Comparison of ENCODE assay signal across 23 cellular contexts in the genomic region with DNA sequence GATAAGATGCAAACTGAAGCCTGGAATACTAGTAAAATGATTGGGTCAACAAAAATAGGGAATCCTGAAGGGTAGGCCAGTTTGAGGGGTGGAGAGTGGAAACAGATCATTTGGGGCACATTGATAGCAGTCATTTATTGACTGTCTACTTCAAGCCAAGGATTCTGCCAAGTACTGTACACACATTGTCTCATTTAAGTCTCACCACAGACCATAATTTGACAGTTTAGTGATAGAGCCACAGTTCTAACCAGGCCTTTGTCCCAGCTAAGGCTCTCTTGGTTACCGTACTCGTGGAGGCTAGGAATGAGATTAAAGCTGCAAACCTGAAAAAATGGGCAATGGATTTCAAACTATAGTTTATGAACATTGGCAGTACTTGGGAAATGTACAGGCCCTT. TPM values are rescaled to one million over a fixed set of nuclear protein-coding genes. Genes with fewer than 3 reads are reported as not detected.
A peak's percentile ranks its signal among the peaks of the same experiment; 100 is the strongest.
DNase-seq lines count a peak whose midpoint lies in the region; ATAC-seq, FAIRE-seq and TF ChIP-seq lines count a peak whose summit lies in the region.
"Had no signal": no experiment of that assay in that cellular context is flagged by ENCODE, and none has a peak within 500 bp of the region (broad histone marks: within the 10 kb centered on the region; RNA-seq: fewer than 3 reads in every experiment).

No MANE protein-coding gene starts in this region.

- H3K27me3 ChIP-seq in HepG2 (ENCODE audit: control insufficient read depth in 1 of 2, insufficient read depth in 2 of 2, low read length in 2 of 2) (no peaks in the 10 kb centered on the region), right lobe of liver (no peaks in the 10 kb centered on the region), PC-3 (ENCODE audit: low read length) (no peaks in the 10 kb centered on the region), iPS-20b (ENCODE audit: insufficient read depth, low read length) (no peaks in the 10 kb centered on the region), uterus (no peaks in the 10 kb centered on the region)

- H3K27ac ChIP-seq in HepG2 (ENCODE audit: extremely low read length, insufficient read depth, low read length) (no peak overlapping the region), right lobe of liver (no peak overlapping the region), PC-3 (ENCODE audit: low read length) (no peak overlapping the region), iPS-20b (ENCODE audit: low read length) (no peak overlapping the region), uterus (no peak overlapping the region)

- WGBS in HepG2 (ENCODE audit: low lambda C conversion rate), result 96% methylated on average over 2 of the region's 2 CpGs
- WGBS in right lobe of liver (ENCODE audit: insufficient coverage, low coverage, low lambda C conversion rate, missing lambda C conversion rate), result 89% methylated on average over 2 of the region's 2 CpGs

- peaks cover 59% of the 10 kb centered on the region for H3K4me1 ChIP-seq in HepG2 (ENCODE audit: insufficient read depth, low read length)
- H3K4me1 ChIP-seq in right lobe of liver, result peaks cover 0 to 25% (median 4%) of the 10 kb centered on the region in 4 donors
- H3K4me1 ChIP-seq in PC-3 (ENCODE audit: insufficient read depth, low read length), result peaks cover 39% of the 10 kb centered on the region
- H3K4me1 ChIP-seq in iPS-20b (ENCODE audit: insufficient read depth, low read length), result peaks cover 16% of the 10 kb centered on the region
- peaks cover 0 to 9% of the 10 kb centered on the region in 2 donors for H3K4me1 ChIP-seq in uterus

- CTCF ChIA-PET in HepG2 (lab: Yijun Ruan, JAX; ENCODE audit: low intra/inter-chr PET ratio, low total read pairs) (no interaction called here), PC-3 (lab: Charles Lee) (no interaction called here)

- TF ChIP-seq RAD21 in HepG2 (CRISPR knock-in tag; IDR thresholded peaks at IDR 0.05), result no peak

- peaks cover 2% of the 10 kb centered on the region for H3F3A ChIP-seq in PC-3 (ENCODE audit: low read length, unreplicated experiment)

- H3K9ac ChIP-seq in HepG2 (ENCODE audit: insufficient read depth, low read depth, low read length), result no peak overlapping the region
- no peak overlapping the region for H3K9ac ChIP-seq in PC-3 (ENCODE audit: low read length)
- 0 out of 2 replicates have a peak overlapping the region, but pooled peaks have one; percentile 0 for H3K9ac ChIP-seq in iPS-20b (ENCODE audit: low read depth, low read length)

- POLR2A ChIA-PET in HepG2 (lab: Yijun Ruan, JAX) (interaction anchor here (1.2 to 4.6 kb wide), 2 partner anchors 11 kb away, joined by 8 to 29 read pairs; partner anchors contain the start of gene RBM15), PC-3 (lab: Charles Lee; ENCODE audit: unreplicated experiment) (no interaction called here)

- ATAC-seq in HepG2 (peak; percentile 43), right lobe of liver (no peak), PC-3 (no peak), left lobe of liver (no peak)
- ATAC-seq: GM23338, Panc1, sciatic nerve, SK-N-SH treated with all-trans-retinoic acid at 6 μM for 48 hours had no signal

- TF ChIP-seq CTCF in HepG2 (CRISPR knock-in tag; IDR thresholded peaks at IDR 0.05) (no peak), right lobe of liver (IDR thresholded peaks at IDR 0.05) (no peak), PC-3 (conservative IDR thresholded peaks at IDR 0.05; ENCODE audit: low read depth, low read length) (no peak), uterus (IDR thresholded peaks at IDR 0.05) (no peak)

- no peak for TF ChIP-seq EP300 in HepG2 (IDR thresholded peaks at IDR 0.05; ENCODE audit: low read depth in 2 of 2, low read length in 2 of 2)
- TF ChIP-seq EP300 in HepG2 (CRISPR knock-in tag; IDR thresholded peaks at IDR 0.05; ENCODE audit: borderline replicate concordance), result no peak

- H3K9me3 ChIP-seq in HepG2 (ENCODE audit: low read length), result no peaks in the 10 kb centered on the region
- H3K9me3 ChIP-seq in right lobe of liver, result no peaks in the 10 kb centered on the region
- H3K9me3 ChIP-seq in PC-3 (ENCODE audit: low read length), result no peaks in the 10 kb centered on the region
- H3K9me3 ChIP-seq in iPS-20b (ENCODE audit: insufficient read depth, low read depth, low read length), result no peaks in the 10 kb centered on the region
- H3K9me3 ChIP-seq in uterus, result no peaks in the 10 kb centered on the region
- H3K9me3 ChIP-seq: Caco-2 had no signal

- H2AFZ ChIP-seq in HepG2 (ENCODE audit: low read length) (no peak overlapping the region), PC-3 (ENCODE audit: low read length) (no peak overlapping the region)
- H2AFZ ChIP-seq: GM23338 had no signal

- no peak for FAIRE-seq in HepG2 (lab: Jason Lieb, UNC)
- FAIRE-seq: G401.6, TTC549 had no signal

- TF ChIP-seq POLR2A in HepG2 (IDR thresholded peaks at IDR 0.05; ENCODE audit: insufficient read depth in 1 of 2, low read depth in 2 of 2, low read length in 2 of 2), result no peak
- TF ChIP-seq POLR2A in right lobe of liver (IDR thresholded peaks at IDR 0.05), result no peak
- TF ChIP-seq POLR2A in uterus (IDR thresholded peaks at IDR 0.05), result no peak

- no peaks in the 10 kb centered on the region for H3K9me2 ChIP-seq in PC-3 (replicated peaks; ENCODE audit: low read length)

- intact Hi-C loops in HepG2 (cut with micrococcal nuclease; ENCODE audit: unreplicated experiment), result loop anchor here (5.0 kb wide), 1 partner anchor 42 kb away; the partner anchor contains the start of gene SLC16A4
- intact Hi-C loops in right lobe of liver (cut with DNase I), result no loop called here
- intact Hi-C loops in PC-3 (cut with micrococcal nuclease), result no loop called here
- intact Hi-C loops in uterus (cut with DNase I; ENCODE audit: low total_unique reads), result no loop called here

- H4K20me1 ChIP-seq in HepG2 (ENCODE audit: insufficient read depth, low read length), result peaks cover 11% of the 10 kb centered on the region
- H4K20me1 ChIP-seq in PC-3 (ENCODE audit: low read length), result peaks cover 49% of the 10 kb centered on the region

- H3K79me2 ChIP-seq in HepG2 (ENCODE audit: insufficient read depth, low read length) (peaks cover 79% of the 10 kb centered on the region), PC-3 (ENCODE audit: low read length) (peaks cover 99% of the 10 kb centered on the region)

- BruUV-seq in HepG2 (replicated peaks; lab: Mats Ljungman, UMichigan), result no TSS peak
- BruUV-seq in PC-3 (replicated peaks; lab: Mats Ljungman, UMichigan), result no TSS peak

- DNase-seq in HepG2 (ENCODE audit: low spot score), result no peak
- DNase-seq in right lobe of liver, result no peak
- DNase-seq in PC-3, result no peak
- no peak for DNase-seq in uterus
- DNase-seq in NCI-H1694 (lab: John Stamatoyannopoulos, UW), result no peak
- no peak for DNase-seq in cerebellar cortex (ENCODE audit: low spot score)
- no peak for DNase-seq in left lobe of liver (ENCODE audit: low spot score)
- DNase-seq: amniotic stem cell; Caco-2; central memory CD4-positive, alpha-beta T cell; hippocampal formation; IMR-90; mesenchymal stem cell; MV-4-11; NCI-H524 treated with DMSO at 0.1 percent for 48 hours; nucleus accumbens had no signal

- H3K4me2 ChIP-seq in HepG2 (ENCODE audit: low read depth, low read length) (peak overlapping the region; percentile 16), PC-3 (ENCODE audit: low read length) (peak overlapping the region; percentile 29; the same call in 1 of the 2 replicates)
- H3K4me2 ChIP-seq: GM23338 had no signal

- H3K4me3 ChIP-seq in HepG2 (replicated peaks in 1 of 3; ENCODE audit: insufficient read depth in 1 of 3, low read depth in 2 of 3, low read length in 3 of 3) (no peak overlapping the region), right lobe of liver (no peak overlapping the region), PC-3 (ENCODE audit: low read length) (no peak overlapping the region), iPS-20b (ENCODE audit: low read length) (no peak overlapping the region), uterus (no peak overlapping the region)
- H3K4me3 ChIP-seq: GM23338 had no signal

- in situ Hi-C loops in HepG2 (cut with HindIII; ENCODE audit: extremely low pct_ligation_motif_present, low pct_unique_long_range_greater_than_20kb), result no loop called here

- H3K36me3 ChIP-seq in HepG2 (replicated peaks in 1 of 2; ENCODE audit: control insufficient read depth in 1 of 2, insufficient read depth in 2 of 2, low read length in 2 of 2) (peaks cover 2 to 13% of the 10 kb centered on the region in 2 experiments; a peak in 3 of 5 replicates), right lobe of liver (peaks cover 0 to 4% (median 0%) of the 10 kb centered on the region in 4 donors), PC-3 (ENCODE audit: low read depth, low read length) (peaks cover 40% of the 10 kb centered on the region), iPS-20b (ENCODE audit: insufficient read depth, low read depth, low read length) (peaks cover 76% of the 10 kb centered on the region), uterus (no peaks in the 10 kb centered on the region)

RNA-seq across cellular contexts. Expression of gene RBM15, which starts 11.2 kb away (rescaled TPM):
- total RNA-seq in HepG2 (2016; rRNA removed; fragmentation: Illumina TruSeq; extraction: Trizol) (35.2 and 36.4 TPM in 2 replicates), right lobe of liver (10 to 100 TPM in 5 of 6 experiments, 1 to 10 TPM in 1; 8.9 to 15.1 (median 12.2) TPM), PC-3 (2014; rRNA removed) (41.3 and 47.0 TPM in 2 replicates), uterus (10 to 100 TPM in 3 of 4 donors, 1 to 10 TPM in 1; 9.2 to 71.1 (median 20.8) TPM), left lobe of liver (9.6 TPM)
- 2.1 and 2.5 TPM in 2 replicates for total RNA-seq in HepG2 (2016; cell fraction: cytosol; rRNA removed; fragmentation: Illumina TruSeq; extraction: Trizol; ENCODE audit: low read depth)
- 31.0 and 35.2 TPM in 2 replicates for total RNA-seq in HepG2 (2016; cell fraction: insoluble cytoplasmic fraction; rRNA removed; fragmentation: Illumina TruSeq; extraction: Trizol)
- total RNA-seq in HepG2 (2016; cell fraction: membrane; rRNA removed; fragmentation: Illumina TruSeq; extraction: Trizol), result 7.5 and 9.4 TPM in 2 replicates
- total RNA-seq in HepG2 (2016; cell fraction: nucleus; rRNA removed; fragmentation: Illumina TruSeq; extraction: Trizol), result 64.6 and 75.1 TPM in 2 replicates
- 12.1 and 13.5 TPM in 2 replicates for polyA plus RNA-seq in HepG2 (2011; rRNA removed)
- 8.3 and 10.1 TPM in 2 replicates for polyA plus RNA-seq in HepG2 (2011; cell fraction: cytosol; rRNA removed)
- polyA plus RNA-seq in HepG2 (2011; cell fraction: nucleus; rRNA removed), result 23.5 and 29.1 TPM in 2 replicates
- polyA plus RNA-seq in HepG2 (2012), result 4.6 and 5.4 TPM in 2 replicates
- 0.16 and 0.34 TPM in 2 replicates for polyA plus RNA-seq in HepG2 (2016; cell fraction: cytosol; fragmentation: Illumina TruSeq; extraction: Trizol; ENCODE audit: low read depth)
- polyA plus RNA-seq in HepG2 (2016; cell fraction: insoluble cytoplasmic fraction; fragmentation: Illumina TruSeq; extraction: Trizol; ENCODE audit: low read depth), result 9.6 TPM in 2 replicates
- polyA plus RNA-seq in HepG2 (2016; cell fraction: membrane; fragmentation: Illumina TruSeq; extraction: Trizol; ENCODE audit: low read depth), result 1.00 and 1.3 TPM in 2 replicates
- polyA plus RNA-seq in HepG2 (2016; cell fraction: nucleus; fragmentation: Illumina TruSeq; extraction: Trizol; ENCODE audit: insufficient read depth, low read depth), result 12.8 and 15.7 TPM in 2 replicates
- 97.0 and 222 TPM in 2 replicates for polyA minus RNA-seq in HepG2 (2011; rRNA and poly(A)+ RNA removed; ENCODE audit: low replicate concordance)
- 20.9 and 22.2 TPM in 2 replicates for polyA minus RNA-seq in HepG2 (2011; cell fraction: cytosol; rRNA and poly(A)+ RNA removed)
- polyA minus RNA-seq in HepG2 (2011; cell fraction: nucleus; rRNA and poly(A)+ RNA removed), result 154 and 171 TPM in 2 replicates

RNA-seq across cellular contexts. Expression of gene SLC16A4, which starts 40.5 kb away (rescaled TPM):
- total RNA-seq in HepG2 (2016; rRNA removed; fragmentation: Illumina TruSeq; extraction: Trizol), result 0.60 and 1.1 TPM in 2 replicates
- total RNA-seq in HepG2 (2016; cell fraction: cytosol; rRNA removed; fragmentation: Illumina TruSeq; extraction: Trizol; ENCODE audit: low read depth), result 0.20 and 0.26 TPM in 2 replicates
- total RNA-seq in HepG2 (2016; cell fraction: insoluble cytoplasmic fraction; rRNA removed; fragmentation: Illumina TruSeq; extraction: Trizol), result 0.49 and 0.63 TPM in 2 replicates
- 0.68 and 0.83 TPM in 2 replicates for total RNA-seq in HepG2 (2016; cell fraction: membrane; rRNA removed; fragmentation: Illumina TruSeq; extraction: Trizol)
- 0.72 and 1.0 TPM in 2 replicates for total RNA-seq in HepG2 (2016; cell fraction: nucleus; rRNA removed; fragmentation: Illumina TruSeq; extraction: Trizol)
- polyA plus RNA-seq in HepG2 (2011; rRNA removed), result 1.5 and 1.6 TPM in 2 replicates
- polyA plus RNA-seq in HepG2 (2011; cell fraction: cytosol; rRNA removed), result 0.63 and 1.4 TPM in 2 replicates
- 0.55 and 0.80 TPM in 2 replicates for polyA plus RNA-seq in HepG2 (2011; cell fraction: nucleus; rRNA removed)
- polyA plus RNA-seq in HepG2 (2012), result 0.76 and 1.2 TPM in 2 replicates
- 0.19 and 0.45 TPM in 2 replicates for polyA plus RNA-seq in HepG2 (2016; cell fraction: cytosol; fragmentation: Illumina TruSeq; extraction: Trizol; ENCODE audit: low read depth)
- 0.30 and 0.36 TPM in 2 replicates for polyA plus RNA-seq in HepG2 (2016; cell fraction: insoluble cytoplasmic fraction; fragmentation: Illumina TruSeq; extraction: Trizol; ENCODE audit: low read depth)
- polyA plus RNA-seq in HepG2 (2016; cell fraction: membrane; fragmentation: Illumina TruSeq; extraction: Trizol; ENCODE audit: low read depth), result 0.24 and 0.27 TPM in 2 replicates
- polyA plus RNA-seq in HepG2 (2016; cell fraction: nucleus; fragmentation: Illumina TruSeq; extraction: Trizol; ENCODE audit: insufficient read depth, low read depth), result 0.74 and 0.92 TPM in 2 replicates
- polyA minus RNA-seq in HepG2 (2011; rRNA and poly(A)+ RNA removed; ENCODE audit: low replicate concordance), result 0.54 and 2.2 TPM in 2 replicates
- polyA minus RNA-seq in HepG2 (2011; cell fraction: cytosol; rRNA and poly(A)+ RNA removed), result 1.6 and 1.7 TPM in 2 replicates
- 0.77 and 0.99 TPM in 2 replicates for polyA minus RNA-seq in HepG2 (2011; cell fraction: nucleus; rRNA and poly(A)+ RNA removed)
- 1 to 10 TPM in 5 of 6 experiments, under 1 TPM in 1; 0.49 to 4.0 (median 3.4) TPM for total RNA-seq in right lobe of liver
- total RNA-seq in PC-3 (2014; rRNA removed), result 0.22 and 0.29 TPM in 2 replicates
- total RNA-seq in uterus, result 10 to 100 TPM in 1 of 4 donors, 1 to 10 TPM in 3; 2.3 to 11.3 (median 4.6) TPM
- 3.5 TPM for total RNA-seq in left lobe of liver

RNA-seq across cellular contexts. Expression of gene LAMTOR5, which starts 57.1 kb away (rescaled TPM):
- 96.7 and 152 TPM in 2 replicates for total RNA-seq in HepG2 (2016; rRNA removed; fragmentation: Illumina TruSeq; extraction: Trizol)
- 61.9 and 65.5 TPM in 2 replicates for total RNA-seq in HepG2 (2016; cell fraction: cytosol; rRNA removed; fragmentation: Illumina TruSeq; extraction: Trizol; ENCODE audit: low read depth)
- total RNA-seq in HepG2 (2016; cell fraction: insoluble cytoplasmic fraction; rRNA removed; fragmentation: Illumina TruSeq; extraction: Trizol), result 105 and 145 TPM in 2 replicates
- 96.4 and 97.4 TPM in 2 replicates for total RNA-seq in HepG2 (2016; cell fraction: membrane; rRNA removed; fragmentation: Illumina TruSeq; extraction: Trizol)
- 46.3 and 47.2 TPM in 2 replicates for total RNA-seq in HepG2 (2016; cell fraction: nucleus; rRNA removed; fragmentation: Illumina TruSeq; extraction: Trizol)
- 346 and 400 TPM in 2 replicates for polyA plus RNA-seq in HepG2 (2011; rRNA removed)
- 412 and 427 TPM in 2 replicates for polyA plus RNA-seq in HepG2 (2011; cell fraction: cytosol; rRNA removed)
- 90.6 and 96.5 TPM in 2 replicates for polyA plus RNA-seq in HepG2 (2011; cell fraction: nucleus; rRNA removed)
- polyA plus RNA-seq in HepG2 (2012), result 204 and 237 TPM in 2 replicates
- 107 and 129 TPM in 2 replicates for polyA plus RNA-seq in HepG2 (2016; cell fraction: cytosol; fragmentation: Illumina TruSeq; extraction: Trizol; ENCODE audit: low read depth)
- polyA plus RNA-seq in HepG2 (2016; cell fraction: insoluble cytoplasmic fraction; fragmentation: Illumina TruSeq; extraction: Trizol; ENCODE audit: low read depth), result 246 and 265 TPM in 2 replicates
- 142 and 171 TPM in 2 replicates for polyA plus RNA-seq in HepG2 (2016; cell fraction: membrane; fragmentation: Illumina TruSeq; extraction: Trizol; ENCODE audit: low read depth)
- 118 and 126 TPM in 2 replicates for polyA plus RNA-seq in HepG2 (2016; cell fraction: nucleus; fragmentation: Illumina TruSeq; extraction: Trizol; ENCODE audit: insufficient read depth, low read depth)
- polyA minus RNA-seq in HepG2 (2011; rRNA and poly(A)+ RNA removed; ENCODE audit: low replicate concordance), result 90.1 and 139 TPM in 2 replicates
- 38.0 and 45.5 TPM in 2 replicates for polyA minus RNA-seq in HepG2 (2011; cell fraction: cytosol; rRNA and poly(A)+ RNA removed)
- 36.7 and 44.5 TPM in 2 replicates for polyA minus RNA-seq in HepG2 (2011; cell fraction: nucleus; rRNA and poly(A)+ RNA removed)
- total RNA-seq in right lobe of liver, result 10 to 100 TPM; 47.6 to 81.4 (median 53.9) TPM
- 143 and 147 TPM in 2 replicates for total RNA-seq in PC-3 (2014; rRNA removed)
- 100 to 1,000 TPM in 1 of 4 donors, 10 to 100 TPM in 2, 1 to 10 TPM in 1; 5.4 to 117 (median 58.5) TPM for total RNA-seq in uterus
- total RNA-seq in left lobe of liver, result 49.8 TPM
